ENCODE assay signal across 23 cellular contexts in the genomic region with DNA sequence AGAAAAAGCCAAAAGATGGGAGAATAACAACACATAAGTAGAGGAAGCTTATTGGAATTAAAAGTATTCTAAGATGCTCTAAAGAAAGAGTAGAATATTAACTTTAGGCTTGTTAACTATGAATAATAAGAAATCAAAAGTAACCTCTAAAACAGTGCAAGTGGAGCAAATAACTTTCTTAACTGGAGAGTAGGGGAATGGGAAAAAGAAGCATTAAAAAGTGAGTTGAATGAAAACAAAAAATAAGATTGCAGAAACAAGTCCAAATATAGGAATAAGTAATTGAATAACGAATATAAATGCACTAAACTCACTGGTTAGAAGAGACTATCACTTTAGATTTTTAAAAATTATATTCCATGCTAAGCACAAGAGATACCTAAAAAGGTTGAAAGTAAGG.
"Had no signal": no experiment of that assay in that cellular context is flagged by ENCODE, and none has a peak within 500 bp of the region (broad histone marks: within the 10 kb centered on the region; RNA-seq: fewer than 3 reads in every experiment).

No MANE protein-coding gene starts in this region.

- H3K4me3 ChIP-seq: colonic mucosa, coronary artery, dorsolateral prefrontal cortex, esophagus muscularis mucosa, esophagus squamous epithelium, gastrocnemius medialis, gastroesophageal sphincter, heart left ventricle, heart right ventricle had no signal

- H3K36me3 ChIP-seq: colonic mucosa, esophagus muscularis mucosa, esophagus squamous epithelium, gastrocnemius medialis, gastroesophageal sphincter had no signal

- H3K9me3 ChIP-seq: colonic mucosa, esophagus muscularis mucosa, esophagus squamous epithelium, gastrocnemius medialis, gastroesophageal sphincter, heart left ventricle had no signal

- H3K4me1 ChIP-seq: colonic mucosa, esophagus muscularis mucosa, esophagus squamous epithelium, foreskin keratinocyte, gastrocnemius medialis, gastroesophageal sphincter, heart left ventricle, heart right ventricle had no signal

- DNase-seq: colonic mucosa; cortex of kidney; dermis blood vessel endothelial cell; dorsolateral prefrontal cortex; effector CD4-positive, alpha-beta T cell; effector CD8-positive, alpha-beta T cell; effector memory CD4-positive, alpha-beta T cell; effector memory CD8-positive, alpha-beta T cell; endodermal cell; erythroblast; esophagus squamous epithelium; foreskin fibroblast; foreskin keratinocyte; foreskin melanocyte; gastrocnemius medialis; glutamatergic neuron; head of caudate nucleus; heart left ventricle; heart right ventricle had no signal

- H3K27ac ChIP-seq: colonic mucosa, coronary artery, dorsolateral prefrontal cortex, epithelial cell of prostate, esophagus muscularis mucosa, esophagus squamous epithelium, foreskin keratinocyte, gastrocnemius medialis, gastroesophageal sphincter, heart left ventricle, heart right ventricle had no signal
